In the genomic region with DNA sequence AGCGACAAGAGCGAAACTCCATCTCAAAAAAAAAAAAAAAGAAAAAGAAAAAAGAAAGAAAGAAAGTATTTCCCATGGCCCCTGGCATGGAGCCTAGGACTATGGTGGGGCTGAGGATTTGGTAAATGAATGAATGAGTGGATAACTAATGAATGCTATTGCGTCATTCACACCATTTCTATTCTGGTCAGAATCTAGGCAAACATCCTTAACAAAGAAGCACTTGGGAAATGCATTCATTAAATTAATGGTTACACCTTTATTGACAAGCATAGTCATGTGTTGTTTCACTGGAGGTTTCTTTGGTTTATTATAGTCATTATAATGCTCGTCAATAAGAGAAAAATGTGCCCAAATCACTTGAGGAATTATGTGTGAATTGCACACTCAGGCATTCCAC, we compare ENCODE assay signal across 28 cellular contexts. TPM values are rescaled to one million over a fixed set of nuclear protein-coding genes. Genes with fewer than 3 reads are reported as not detected.
DNase-seq lines count a peak whose midpoint lies in the region; ATAC-seq, FAIRE-seq and TF ChIP-seq lines count a peak whose summit lies in the region.
"Had no signal": no experiment of that assay in that cellular context is flagged by ENCODE, and none has a peak within 500 bp of the region (broad histone marks: within the 10 kb centered on the region; RNA-seq: fewer than 3 reads in every experiment).

No MANE protein-coding gene starts in this region.

- no peaks in the 10 kb centered on the region for H4K20me1 ChIP-seq in HepG2 (ENCODE audit: insufficient read depth, low read length)
- H4K20me1 ChIP-seq: BLaER1 had no signal

- H3K27me3 ChIP-seq in HepG2 (ENCODE audit: control insufficient read depth in 1 of 2, insufficient read depth in 2 of 2, low read length in 2 of 2) (no peaks in the 10 kb centered on the region), right lobe of liver (no peaks in the 10 kb centered on the region), bronchial epithelial cell (ENCODE audit: control insufficient read depth, insufficient read depth, low read length) (no peaks in the 10 kb centered on the region), esophagus squamous epithelium (no peaks in the 10 kb centered on the region)
- H3K27me3 ChIP-seq: BLaER1, SJSA1 had no signal

- no peaks in the 10 kb centered on the region for H3K79me2 ChIP-seq in HepG2 (ENCODE audit: insufficient read depth, low read length)

- H3K27ac ChIP-seq in HepG2 (ENCODE audit: extremely low read length, insufficient read depth, low read length) = no peak overlapping the region
- no peak overlapping the region for H3K27ac ChIP-seq in right lobe of liver
- peak overlapping the region; percentile 78 to 88 (median 84) for H3K27ac ChIP-seq in esophagus squamous epithelium
- H3K27ac ChIP-seq: BLaER1, PC-9, SJSA1 had no signal

- TF ChIP-seq EP300 in HepG2 (IDR thresholded peaks at IDR 0.05; ENCODE audit: low read depth in 2 of 2, low read length in 2 of 2) = no peak
- TF ChIP-seq EP300 in HepG2 (CRISPR knock-in tag; IDR thresholded peaks at IDR 0.05; ENCODE audit: borderline replicate concordance) = no peak

- ATAC-seq in HepG2 = no peak
- ATAC-seq in right lobe of liver = no peak
- ATAC-seq in GM18511 (IDR thresholded peaks at IDR 0.05; ENCODE audit: unreplicated experiment) = no peak
- no peak for ATAC-seq in stimulated activated naive CD8-positive, alpha-beta T cell treated with anti-CD3 and anti-CD28 coated beads, Interleukin-15, amount 100 ng/mL, for 72 hours
- ATAC-seq: GM23338 had no signal

- H3K4me1 Mint-ChIP-seq in stimulated activated naive CD8-positive, alpha-beta T cell treated with anti-CD3 and anti-CD28 coated beads, Interleukin-15, amount 100 ng/mL, for 72 hours = no peaks in the 10 kb centered on the region

- H3K4me3 Mint-ChIP-seq in stimulated activated naive CD8-positive, alpha-beta T cell treated with anti-CD3 and anti-CD28 coated beads, Interleukin-15, amount 100 ng/mL, for 72 hours = no peak overlapping the region
- H3K4me3 Mint-ChIP-seq: CD4-positive, CD25-positive, alpha-beta regulatory T cell; GM23338 had no signal

- H3K36me3 ChIP-seq in HepG2 (replicated peaks in 1 of 2; ENCODE audit: control insufficient read depth in 1 of 2, insufficient read depth in 2 of 2, low read length in 2 of 2) (no peaks in the 10 kb centered on the region), right lobe of liver (no peaks in the 10 kb centered on the region), bronchial epithelial cell (ENCODE audit: control insufficient read depth, insufficient read depth, low read length) (no peaks in the 10 kb centered on the region), esophagus squamous epithelium (no peaks in the 10 kb centered on the region)
- H3K36me3 ChIP-seq: BLaER1, HAP-1, SJSA1 had no signal

- CTCF ChIA-PET in HepG2 (lab: Yijun Ruan, JAX; ENCODE audit: low intra/inter-chr PET ratio, low total read pairs) = no interaction called here

- TF ChIP-seq POLR2A in HepG2 (IDR thresholded peaks at IDR 0.05; ENCODE audit: insufficient read depth in 1 of 2, low read depth in 2 of 2, low read length in 2 of 2) (no peak), right lobe of liver (IDR thresholded peaks at IDR 0.05) (no peak), esophagus squamous epithelium (IDR thresholded peaks at IDR 0.05) (no peak)

- no peak overlapping the region for H3K27ac Mint-ChIP-seq in stimulated activated naive CD8-positive, alpha-beta T cell treated with anti-CD3 and anti-CD28 coated beads, Interleukin-15, amount 100 ng/mL, for 72 hours
- H3K27ac Mint-ChIP-seq: GM23338 had no signal

- H3K4me3 ChIP-seq in HepG2 (replicated peaks in 1 of 3; ENCODE audit: insufficient read depth in 1 of 3, low read depth in 2 of 3, low read length in 3 of 3) = no peak overlapping the region
- no peak overlapping the region for H3K4me3 ChIP-seq in right lobe of liver
- no peak overlapping the region for H3K4me3 ChIP-seq in bronchial epithelial cell (ENCODE audit: low read depth, low read length)
- H3K4me3 ChIP-seq in esophagus squamous epithelium = no peak overlapping the region
- H3K4me3 ChIP-seq: BLaER1, GM23338, HAP-1, PC-9, SJSA1 had no signal

- WGBS in HepG2 (ENCODE audit: low lambda C conversion rate) = 50% methylated on average over 4 of the region's 4 CpGs
- WGBS in right lobe of liver (ENCODE audit: insufficient coverage, low coverage, low lambda C conversion rate, missing lambda C conversion rate) = 69% methylated on average over 4 of the region's 4 CpGs
- WGBS in esophagus squamous epithelium, 2 donors = 47 to 55% methylated on average over 4 of the region's 4 CpGs

- no peak overlapping the region for H2AFZ ChIP-seq in HepG2 (ENCODE audit: low read length)
- H2AFZ ChIP-seq: PC-9 had no signal

- no peak for TF ChIP-seq CTCF in HepG2 (CRISPR knock-in tag; IDR thresholded peaks at IDR 0.05)
- TF ChIP-seq CTCF in right lobe of liver (IDR thresholded peaks at IDR 0.05) = no peak
- no peak for TF ChIP-seq CTCF in bronchial epithelial cell (IDR thresholded peaks at IDR 0.05; ENCODE audit: insufficient read depth, low read length, severe bottlenecking)
- TF ChIP-seq CTCF in esophagus squamous epithelium (IDR thresholded peaks at IDR 0.05) = no peak

- DNase-seq in HepG2 (ENCODE audit: low spot score) = no peak
- DNase-seq in right lobe of liver = no peak
- peak; percentile 80 for DNase-seq in bronchial epithelial cell (ENCODE audit: low read depth)
- DNase-seq in esophagus squamous epithelium (lab: John Stamatoyannopoulos, UW) = no peak
- peak; percentile 85 for DNase-seq in renal cortical epithelial cell (ENCODE audit: low read depth)
- no peak for DNase-seq in NCI-H226
- no peak for DNase-seq in stimulated activated naive CD8-positive, alpha-beta T cell treated with anti-CD3 and anti-CD28 coated beads, Interleukin-15, amount 100 ng/mL, for 72 hours
- DNase-seq: CD4-positive, CD25-positive, alpha-beta regulatory T cell; DMS153; DND-41; Kasumi-1; NCI-H1092 treated with DMSO at 0.1 percent for 48 hours; NCI-H1436; NCI-H187; NCI-H2081 treated with DMSO at 0.1 percent for 48 hours; NCI-H2171 treated with DMSO at 0.1 percent for 48 hours; NCI-H524; PC-9; Right ventricle myocardium superior had no signal

- H3K4me1 ChIP-seq in HepG2 (ENCODE audit: insufficient read depth, low read length) (peaks cover 7% of the 10 kb centered on the region), right lobe of liver (no peaks in the 10 kb centered on the region), esophagus squamous epithelium (peaks cover 20 to 85% (median 24%) of the 10 kb centered on the region in 3 donors)
- H3K4me1 ChIP-seq: HAP-1, SJSA1 had no signal

- peaks cover 8% of the 10 kb centered on the region for H3K27me3 Mint-ChIP-seq in stimulated activated naive CD8-positive, alpha-beta T cell treated with anti-CD3 and anti-CD28 coated beads, Interleukin-15, amount 100 ng/mL, for 72 hours

- intact Hi-C loops in HepG2 (cut with micrococcal nuclease; ENCODE audit: unreplicated experiment) = no loop called here
- intact Hi-C loops in right lobe of liver (cut with DNase I) = no loop called here
- intact Hi-C loops in esophagus squamous epithelium (cut with DNase I) = no loop called here

- POLR2A ChIA-PET in HepG2 (lab: Yijun Ruan, JAX) = no interaction called here

- no peaks in the 10 kb centered on the region for H3K9me3 Mint-ChIP-seq in stimulated activated naive CD8-positive, alpha-beta T cell treated with anti-CD3 and anti-CD28 coated beads, Interleukin-15, amount 100 ng/mL, for 72 hours
- H3K9me3 Mint-ChIP-seq: GM23338 had no signal

- no peak overlapping the region for H3K9ac ChIP-seq in HepG2 (ENCODE audit: insufficient read depth, low read depth, low read length)
- H3K9ac ChIP-seq: BLaER1 had no signal

- H3K4me2 ChIP-seq in HepG2 (ENCODE audit: low read depth, low read length) = no peak overlapping the region
- H3K4me2 ChIP-seq: BLaER1, GM23338, PC-9 had no signal

- no peak for TF ChIP-seq RAD21 in HepG2 (CRISPR knock-in tag; IDR thresholded peaks at IDR 0.05)

- FAIRE-seq in HepG2 (lab: Jason Lieb, UNC) = no peak
- FAIRE-seq in bronchial epithelial cell (lab: Jason Lieb, UNC) = no peak
- FAIRE-seq: GM18507 had no signal

- BruUV-seq in HepG2 (replicated peaks; lab: Mats Ljungman, UMichigan) = no TSS peak

- in situ Hi-C loops in HepG2 (cut with HindIII; ENCODE audit: extremely low pct_ligation_motif_present, low pct_unique_long_range_greater_than_20kb) = no loop called here

- H3K9me3 ChIP-seq in HepG2 (ENCODE audit: low read length) = no peaks in the 10 kb centered on the region
- H3K9me3 ChIP-seq in right lobe of liver = no peaks in the 10 kb centered on the region
- no peaks in the 10 kb centered on the region for H3K9me3 ChIP-seq in esophagus squamous epithelium
- H3K9me3 ChIP-seq: BLaER1, HAP-1, SJSA1 had no signal

RNA-seq across cellular contexts. Expression of a gene that starts 13.6 kb away (rescaled TPM):
- total RNA-seq in HepG2 (2016; rRNA removed; fragmentation: Illumina TruSeq; extraction: Trizol) (not detected in 2 replicates), right lobe of liver (not detected), bronchial epithelial cell (not detected in 2 replicates), esophagus squamous epithelium (not detected), renal cortical epithelial cell (0.30 TPM in 1 of 2 replicates, not detected in the other)
- total RNA-seq in HepG2 (2016; cell fraction: cytosol; rRNA removed; fragmentation: Illumina TruSeq; extraction: Trizol; ENCODE audit: low read depth) = not detected in 2 replicates
- total RNA-seq in HepG2 (2016; cell fraction: insoluble cytoplasmic fraction; rRNA removed; fragmentation: Illumina TruSeq; extraction: Trizol) = not detected in 2 replicates
- total RNA-seq in HepG2 (2016; cell fraction: membrane; rRNA removed; fragmentation: Illumina TruSeq; extraction: Trizol) = not detected in 2 replicates
- total RNA-seq in HepG2 (2016; cell fraction: nucleus; rRNA removed; fragmentation: Illumina TruSeq; extraction: Trizol) = not detected in 2 replicates
- polyA plus RNA-seq in HepG2 (2011; rRNA removed) = not detected in 2 replicates
- not detected in 2 replicates for polyA plus RNA-seq in HepG2 (2011; cell fraction: cytosol; rRNA removed)
- not detected in 2 replicates for polyA plus RNA-seq in HepG2 (2011; cell fraction: nucleus; rRNA removed)
- polyA plus RNA-seq in HepG2 (2012) = not detected in 2 replicates
- not detected in 2 replicates for polyA plus RNA-seq in HepG2 (2016; cell fraction: cytosol; fragmentation: Illumina TruSeq; extraction: Trizol; ENCODE audit: low read depth)
- not detected in 2 replicates for polyA plus RNA-seq in HepG2 (2016; cell fraction: insoluble cytoplasmic fraction; fragmentation: Illumina TruSeq; extraction: Trizol; ENCODE audit: low read depth)
- not detected in 2 replicates for polyA plus RNA-seq in HepG2 (2016; cell fraction: membrane; fragmentation: Illumina TruSeq; extraction: Trizol; ENCODE audit: low read depth)
- not detected in 2 replicates for polyA plus RNA-seq in HepG2 (2016; cell fraction: nucleus; fragmentation: Illumina TruSeq; extraction: Trizol; ENCODE audit: insufficient read depth, low read depth)
- polyA minus RNA-seq in HepG2 (2011; rRNA and poly(A)+ RNA removed; ENCODE audit: low replicate concordance) = not detected in 2 replicates
- not detected in 2 replicates for polyA minus RNA-seq in HepG2 (2011; cell fraction: cytosol; rRNA and poly(A)+ RNA removed)
- not detected in 2 replicates for polyA minus RNA-seq in HepG2 (2011; cell fraction: nucleus; rRNA and poly(A)+ RNA removed)
- total RNA-seq: A172; CD4-positive, CD25-positive, alpha-beta regulatory T cell; M059J; PC-9; Right ventricle myocardium superior; RPMI7951; SJSA1 had no signal
- polyA plus RNA-seq: CD4-positive, CD25-positive, alpha-beta regulatory T cell; GM23338 had no signal

RNA-seq across cellular contexts. Expression of a gene that starts 24.8 kb away (rescaled TPM):
- not detected in 2 replicates for total RNA-seq in HepG2 (2016; rRNA removed; fragmentation: Illumina TruSeq; extraction: Trizol)
- not detected in 2 replicates for total RNA-seq in HepG2 (2016; cell fraction: cytosol; rRNA removed; fragmentation: Illumina TruSeq; extraction: Trizol; ENCODE audit: low read depth)
- total RNA-seq in HepG2 (2016; cell fraction: insoluble cytoplasmic fraction; rRNA removed; fragmentation: Illumina TruSeq; extraction: Trizol) = not detected in 2 replicates
- total RNA-seq in HepG2 (2016; cell fraction: membrane; rRNA removed; fragmentation: Illumina TruSeq; extraction: Trizol) = not detected in 2 replicates
- not detected in 2 replicates for total RNA-seq in HepG2 (2016; cell fraction: nucleus; rRNA removed; fragmentation: Illumina TruSeq; extraction: Trizol)
- polyA plus RNA-seq in HepG2 (2011; rRNA removed) = not detected in 2 replicates
- not detected in 2 replicates for polyA plus RNA-seq in HepG2 (2011; cell fraction: cytosol; rRNA removed)
- not detected in 2 replicates for polyA plus RNA-seq in HepG2 (2011; cell fraction: nucleus; rRNA removed)
- polyA plus RNA-seq in HepG2 (2012) = not detected in 2 replicates
- not detected in 2 replicates for polyA plus RNA-seq in HepG2 (2016; cell fraction: cytosol; fragmentation: Illumina TruSeq; extraction: Trizol; ENCODE audit: low read depth)
- polyA plus RNA-seq in HepG2 (2016; cell fraction: insoluble cytoplasmic fraction; fragmentation: Illumina TruSeq; extraction: Trizol; ENCODE audit: low read depth) = not detected in 2 replicates
- polyA plus RNA-seq in HepG2 (2016; cell fraction: membrane; fragmentation: Illumina TruSeq; extraction: Trizol; ENCODE audit: low read depth) = not detected in 2 replicates
- not detected in 2 replicates for polyA plus RNA-seq in HepG2 (2016; cell fraction: nucleus; fragmentation: Illumina TruSeq; extraction: Trizol; ENCODE audit: insufficient read depth, low read depth)
- polyA minus RNA-seq in HepG2 (2011; rRNA and poly(A)+ RNA removed; ENCODE audit: low replicate concordance) = 0.82 TPM in 1 of 2 replicates, not detected in the other
- not detected in 2 replicates for polyA minus RNA-seq in HepG2 (2011; cell fraction: cytosol; rRNA and poly(A)+ RNA removed)
- polyA minus RNA-seq in HepG2 (2011; cell fraction: nucleus; rRNA and poly(A)+ RNA removed) = not detected in 2 replicates
- total RNA-seq in right lobe of liver = not detected
- 1.3 and 9.9 TPM in 2 replicates for total RNA-seq in bronchial epithelial cell
- total RNA-seq in esophagus squamous epithelium = 10 to 100 TPM in 3 of 4 donors, 1 to 10 TPM in 1; 4.7 to 42.2 (median 18.6) TPM
- not detected in 2 replicates for total RNA-seq in renal cortical epithelial cell
- total RNA-seq: CD4-positive, CD25-positive, alpha-beta regulatory T cell; RPMI7951; SJSA1 had no signal
- polyA plus RNA-seq: CD4-positive, CD25-positive, alpha-beta regulatory T cell had no signal

RNA-seq across cellular contexts. Expression of a gene that starts 33.2 kb away (rescaled TPM):
- total RNA-seq in HepG2 (2016; rRNA removed; fragmentation: Illumina TruSeq; extraction: Trizol) (not detected in 2 replicates), right lobe of liver (under 1 TPM in 1 of 6 experiments, not detected in 5; 0.16 TPM), bronchial epithelial cell (0.53 TPM in 1 of 2 replicates, not detected in the other), esophagus squamous epithelium (1 to 10 TPM in 1 of 4 donors, under 1 TPM in 3; 0.13 to 2.9 (median 0.23) TPM), renal cortical epithelial cell (not detected in 2 replicates)
- not detected in 2 replicates for total RNA-seq in HepG2 (2016; cell fraction: cytosol; rRNA removed; fragmentation: Illumina TruSeq; extraction: Trizol; ENCODE audit: low read depth)
- total RNA-seq in HepG2 (2016; cell fraction: insoluble cytoplasmic fraction; rRNA removed; fragmentation: Illumina TruSeq; extraction: Trizol) = not detected in 2 replicates
- not detected in 2 replicates for total RNA-seq in HepG2 (2016; cell fraction: membrane; rRNA removed; fragmentation: Illumina TruSeq; extraction: Trizol)
- total RNA-seq in HepG2 (2016; cell fraction: nucleus; rRNA removed; fragmentation: Illumina TruSeq; extraction: Trizol) = not detected in 2 replicates
- polyA plus RNA-seq in HepG2 (2011; rRNA removed) = not detected in 2 replicates
- polyA plus RNA-seq in HepG2 (2011; cell fraction: cytosol; rRNA removed) = 0.01 and 0.03 TPM in 2 replicates
- polyA plus RNA-seq in HepG2 (2011; cell fraction: nucleus; rRNA removed) = 0.21 TPM in 1 of 2 replicates, not detected in the other
- polyA plus RNA-seq in HepG2 (2012) = not detected in 2 replicates
- polyA plus RNA-seq in HepG2 (2016; cell fraction: cytosol; fragmentation: Illumina TruSeq; extraction: Trizol; ENCODE audit: low read depth) = not detected in 2 replicates
- polyA plus RNA-seq in HepG2 (2016; cell fraction: insoluble cytoplasmic fraction; fragmentation: Illumina TruSeq; extraction: Trizol; ENCODE audit: low read depth) = not detected in 2 replicates
- not detected in 2 replicates for polyA plus RNA-seq in HepG2 (2016; cell fraction: membrane; fragmentation: Illumina TruSeq; extraction: Trizol; ENCODE audit: low read depth)
- polyA plus RNA-seq in HepG2 (2016; cell fraction: nucleus; fragmentation: Illumina TruSeq; extraction: Trizol; ENCODE audit: insufficient read depth, low read depth) = not detected in 2 replicates
- polyA minus RNA-seq in HepG2 (2011; rRNA and poly(A)+ RNA removed; ENCODE audit: low replicate concordance) = 0.65 TPM in 1 of 2 replicates, not detected in the other
- polyA minus RNA-seq in HepG2 (2011; cell fraction: cytosol; rRNA and poly(A)+ RNA removed) = not detected in 2 replicates
- polyA minus RNA-seq in HepG2 (2011; cell fraction: nucleus; rRNA and poly(A)+ RNA removed) = not detected in 2 replicates
- total RNA-seq: A172, PC-9, SJSA1 had no signal

RNA-seq across cellular contexts. Expression of a gene that starts 35.9 kb away (rescaled TPM):
- total RNA-seq in HepG2 (2016; rRNA removed; fragmentation: Illumina TruSeq; extraction: Trizol) = 0.51 and 1.3 TPM in 2 replicates
- total RNA-seq in HepG2 (2016; cell fraction: cytosol; rRNA removed; fragmentation: Illumina TruSeq; extraction: Trizol; ENCODE audit: low read depth) = 0.20 and 0.35 TPM in 2 replicates
- 0.54 and 1.1 TPM in 2 replicates for total RNA-seq in HepG2 (2016; cell fraction: insoluble cytoplasmic fraction; rRNA removed; fragmentation: Illumina TruSeq; extraction: Trizol)
- total RNA-seq in HepG2 (2016; cell fraction: membrane; rRNA removed; fragmentation: Illumina TruSeq; extraction: Trizol) = 0.55 and 0.59 TPM in 2 replicates
- total RNA-seq in HepG2 (2016; cell fraction: nucleus; rRNA removed; fragmentation: Illumina TruSeq; extraction: Trizol) = 0.47 and 0.87 TPM in 2 replicates
- polyA plus RNA-seq in HepG2 (2011; rRNA removed) = 0.32 and 0.38 TPM in 2 replicates
- polyA plus RNA-seq in HepG2 (2011; cell fraction: cytosol; rRNA removed) = 0.21 and 0.23 TPM in 2 replicates
- 0.64 and 0.79 TPM in 2 replicates for polyA plus RNA-seq in HepG2 (2011; cell fraction: nucleus; rRNA removed)
- polyA plus RNA-seq in HepG2 (2012) = 0.43 and 0.78 TPM in 2 replicates
- polyA plus RNA-seq in HepG2 (2016; cell fraction: cytosol; fragmentation: Illumina TruSeq; extraction: Trizol; ENCODE audit: low read depth) = 0.23 and 0.31 TPM in 2 replicates
- 0.48 and 0.69 TPM in 2 replicates for polyA plus RNA-seq in HepG2 (2016; cell fraction: insoluble cytoplasmic fraction; fragmentation: Illumina TruSeq; extraction: Trizol; ENCODE audit: low read depth)
- polyA plus RNA-seq in HepG2 (2016; cell fraction: membrane; fragmentation: Illumina TruSeq; extraction: Trizol; ENCODE audit: low read depth) = 0.23 and 0.48 TPM in 2 replicates
- 1.6 and 2.3 TPM in 2 replicates for polyA plus RNA-seq in HepG2 (2016; cell fraction: nucleus; fragmentation: Illumina TruSeq; extraction: Trizol; ENCODE audit: insufficient read depth, low read depth)
- 0.16 and 0.48 TPM in 2 replicates for polyA minus RNA-seq in HepG2 (2011; rRNA and poly(A)+ RNA removed; ENCODE audit: low replicate concordance)
- not detected in 2 replicates for polyA minus RNA-seq in HepG2 (2011; cell fraction: cytosol; rRNA and poly(A)+ RNA removed)
- 0.25 TPM in 1 of 2 replicates, not detected in the other for polyA minus RNA-seq in HepG2 (2011; cell fraction: nucleus; rRNA and poly(A)+ RNA removed)
- total RNA-seq in right lobe of liver = under 1 TPM in 2 of 6 experiments, not detected in 4; 0.31 to 0.34 TPM
- total RNA-seq in bronchial epithelial cell = under 0.01 TPM in 1 of 2 replicates, not detected in the other
- not detected for total RNA-seq in esophagus squamous epithelium
- total RNA-seq in renal cortical epithelial cell = not detected in 2 replicates
- total RNA-seq: A172; CD4-positive, CD25-positive, alpha-beta regulatory T cell; GM23338; M059J; PC-9; Right ventricle myocardium superior; RPMI7951; SJSA1 had no signal
- polyA plus RNA-seq: CD4-positive, CD25-positive, alpha-beta regulatory T cell had no signal

Comparison
In these comparisons a context has a peak if more than half of its experiments do, and no peak if none do; other contexts are left out.
1. DNase-seq: peak in bronchial epithelial cell (single experiment) and renal cortical epithelial cell (single experiment); none in HepG2 (single experiment), right lobe of liver (0 of 3), esophagus squamous epithelium (single experiment), NCI-H226 (single experiment) and stimulated activated naive CD8-positive, alpha-beta T cell treated with anti-CD3 and anti-CD28 coated beads, Interleukin-15, amount 100 ng/mL, for 72 hours (0 of 2).
2. H3K27ac ChIP-seq: peak in esophagus squamous epithelium (4 of 4); none in HepG2 (single experiment) and right lobe of liver (0 of 3).